ENCODE assay signal across 10 cellular contexts in the genomic region with DNA sequence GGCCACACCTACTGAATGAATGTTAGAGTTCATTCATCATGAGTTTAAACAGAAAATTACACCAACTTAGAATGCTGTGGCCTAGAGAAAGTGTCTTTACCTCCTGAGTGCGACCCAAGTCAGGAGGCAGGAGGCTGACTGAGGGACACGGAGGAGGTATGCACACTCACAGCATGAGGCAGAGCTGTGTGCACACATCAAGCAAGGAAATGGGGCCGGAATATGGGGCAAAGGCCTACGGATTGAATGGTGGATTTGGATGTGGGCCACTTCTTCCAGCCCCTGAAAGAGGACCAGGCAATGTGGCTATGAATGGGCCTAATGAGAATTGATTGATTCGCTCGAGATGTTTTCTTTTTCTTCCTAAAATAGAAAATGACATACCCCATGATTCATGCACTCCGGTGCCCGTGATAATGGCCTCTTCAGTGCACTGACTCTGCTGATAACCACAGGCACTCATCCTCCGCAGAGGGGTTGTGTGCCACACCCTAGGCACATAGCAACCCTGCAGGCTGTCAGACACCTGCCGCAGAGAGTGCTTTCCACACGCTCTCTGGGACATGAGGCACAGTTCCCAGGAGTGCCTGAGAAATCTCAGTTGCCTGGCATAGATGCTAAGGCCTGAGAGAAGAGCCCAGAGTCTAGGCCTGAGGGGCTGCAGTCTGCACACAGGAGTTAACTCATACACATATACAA.
A peak's percentile ranks its signal among the peaks of the same experiment; 100 is the strongest.
DNase-seq lines count a peak whose midpoint lies in the region; ATAC-seq and TF ChIP-seq lines count a peak whose summit lies in the region.
"Had no signal": no experiment of that assay in that cellular context is flagged by ENCODE, and none has a peak within 500 bp of the region (broad histone marks: within the 10 kb centered on the region; RNA-seq: fewer than 3 reads in every experiment).

No MANE protein-coding gene starts in this region.

- no peaks in the 10 kb centered on the region for H3K9me3 Mint-ChIP-seq in type B pancreatic cell

- peak; percentile 97 for ATAC-seq in left ventricle myocardium superior
- ATAC-seq: HepG2 had no signal

- peak overlapping the region; percentile 67 for H3K4me3 Mint-ChIP-seq in type B pancreatic cell

- H3K27me3 ChIP-seq in SJCRH30 = no peaks in the 10 kb centered on the region

- no peaks in the 10 kb centered on the region for H3K36me3 Mint-ChIP-seq in type B pancreatic cell

- H3K4me3 ChIP-seq in SJCRH30 = no peak overlapping the region

- H3K4me1 ChIP-seq in SJCRH30 = no peaks in the 10 kb centered on the region

- peaks cover 27% of the 10 kb centered on the region for H3K4me1 Mint-ChIP-seq in type B pancreatic cell (ENCODE audit: unreplicated experiment)

- peak overlapping the region; percentile 98 for H3K27ac Mint-ChIP-seq in type B pancreatic cell

- H3K27me3 Mint-ChIP-seq in type B pancreatic cell = no peaks in the 10 kb centered on the region

- no peaks in the 10 kb centered on the region for H3K9me3 ChIP-seq in SJCRH30 (replicated peaks)

- no peak overlapping the region for H3K27ac ChIP-seq in SJCRH30

- TF ChIP-seq CTCF in type B pancreatic cell (conservative IDR thresholded peaks at IDR 0.05) = no peak

- intact Hi-C loops in left ventricle myocardium superior (cut with micrococcal nuclease) = no loop called here

- H3K36me3 ChIP-seq in SJCRH30 = no peaks in the 10 kb centered on the region

- DNase-seq in NCI-H2081 (lab: John Stamatoyannopoulos, UW) = peak; percentile 14 to 33
- no peak for DNase-seq in NCI-H2081 treated with DMSO at 0.1 percent for 48 hours (lab: John Stamatoyannopoulos, UW)
- peak; percentile 11 to 22 for DNase-seq in SJCRH30
- peak; percentile 63 for DNase-seq in left ventricle myocardium superior
- DNase-seq in type B pancreatic cell (ENCODE audit: extremely low spot score, unreplicated experiment) = no peak
- no peak for DNase-seq in stimulated activated CD4-positive, alpha-beta T cell treated with anti-CD3 and anti-CD28 coated beads, Interleukin-1b, Interleukin-23, amount 100 ng/mL, for 48 hours
- DNase-seq in DMS 273 treated with DMSO at 0.1 percent for 48 hours (lab: John Stamatoyannopoulos, UW) = no peak
- no peak for DNase-seq in islet precursor cell
- DNase-seq: effector CD8-positive, alpha-beta T cell had no signal

Comparison
In these comparisons a context has a peak if more than half of its experiments do, and no peak if none do; other contexts are left out.
1. DNase-seq: peak in NCI-H2081 (2 of 2), SJCRH30 (2 of 2) and left ventricle myocardium superior (single experiment); none in NCI-H2081 treated with DMSO at 0.1 percent for 48 hours (single experiment), type B pancreatic cell (single experiment), stimulated activated CD4-positive, alpha-beta T cell treated with anti-CD3 and anti-CD28 coated beads, Interleukin-1b, Interleukin-23, amount 100 ng/mL, for 48 hours (single experiment), DMS 273 treated with DMSO at 0.1 percent for 48 hours (single experiment) and islet precursor cell (single experiment).